ENCODE assay signal across 8 cellular contexts in the genomic region with DNA sequence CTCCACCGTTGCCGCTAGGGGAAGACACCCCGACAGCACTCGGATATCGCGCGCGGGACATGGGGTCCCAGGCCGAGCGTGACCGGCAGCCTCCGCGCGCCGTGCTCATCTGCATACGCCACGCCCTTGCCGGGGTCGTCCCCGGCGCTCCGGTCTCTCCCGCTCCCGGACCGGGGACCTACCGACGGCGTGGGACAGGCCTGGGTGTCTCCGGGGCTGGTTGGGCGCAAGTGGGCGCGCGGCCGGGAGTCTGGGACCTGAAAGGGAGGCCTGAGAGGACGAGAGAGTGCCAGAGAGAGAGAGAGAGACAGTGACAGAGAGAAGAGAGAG. TPM values are rescaled to one million over a fixed set of nuclear protein-coding genes. Genes with fewer than 3 reads are reported as not detected.
DNase-seq lines count a peak whose midpoint lies in the region; ATAC-seq and TF ChIP-seq lines count a peak whose summit lies in the region.
"Not testable (repeated sequence)": the region's sequence is repeated elsewhere in the genome, so short reads cannot be mapped to it uniquely, and the experiment has no call there.

No MANE protein-coding gene starts in this region.

- not testable (repeated sequence) for TF ChIP-seq CTCF in PC-3 (conservative IDR thresholded peaks at IDR 0.05; ENCODE audit: low read depth, low read length)

- not testable (repeated sequence) for H3K79me2 ChIP-seq in PC-3 (ENCODE audit: low read length)

- H3F3A ChIP-seq in PC-3 (ENCODE audit: low read length, unreplicated experiment) = not testable (repeated sequence)

- not testable (repeated sequence) for H3K4me1 ChIP-seq in CD4-positive, CD25-positive, alpha-beta regulatory T cell (ENCODE audit: control insufficient read depth, insufficient read depth, low read length, poor library complexity, severe bottlenecking); PC-3 (ENCODE audit: insufficient read depth, low read length); naive thymus-derived CD4-positive, alpha-beta T cell (ENCODE audit: control insufficient read depth in 2 of 2, insufficient read depth in 2 of 2, low read length in 2 of 2)

- H2AFZ ChIP-seq in PC-3 (ENCODE audit: low read length) = not testable (repeated sequence)

- POLR2A ChIA-PET in PC-3 (lab: Charles Lee; ENCODE audit: unreplicated experiment); naive thymus-derived CD4-positive, alpha-beta T cell (lab: Charles Lee): not testable (repeated sequence)

- not testable (repeated sequence) for H3K36me3 Mint-ChIP-seq in CD4-positive, CD25-positive, alpha-beta regulatory T cell; central memory CD8-positive, alpha-beta T cell (ENCODE audit: insufficient read depth); naive thymus-derived CD4-positive, alpha-beta T cell

- not testable (repeated sequence) for H3K27me3 Mint-ChIP-seq in CD4-positive, CD25-positive, alpha-beta regulatory T cell; central memory CD8-positive, alpha-beta T cell; naive thymus-derived CD4-positive, alpha-beta T cell

- DNase-seq in CD4-positive, CD25-positive, alpha-beta regulatory T cell; PC-3; central memory CD8-positive, alpha-beta T cell (ENCODE audit: low spot score in 2 of 2); naive thymus-derived CD4-positive, alpha-beta T cell: not testable (repeated sequence)

- peaks cover 0 to 16% (median 2%) of the 10 kb centered on the region in 7 donors for H3K9me3 Mint-ChIP-seq in CD4-positive, CD25-positive, alpha-beta regulatory T cell
- H3K9me3 Mint-ChIP-seq in central memory CD8-positive, alpha-beta T cell = not testable (repeated sequence)
- peaks cover 0 to 32% (median 13%) of the 10 kb centered on the region in 11 donors for H3K9me3 Mint-ChIP-seq in naive thymus-derived CD4-positive, alpha-beta T cell

- not testable (repeated sequence) for H3K27ac Mint-ChIP-seq in CD4-positive, CD25-positive, alpha-beta regulatory T cell; central memory CD8-positive, alpha-beta T cell (ENCODE audit: low read depth); naive thymus-derived CD4-positive, alpha-beta T cell

- H4K20me1 ChIP-seq in PC-3 (ENCODE audit: low read length) = not testable (repeated sequence)

- H3K9me2 ChIP-seq in PC-3 (replicated peaks; ENCODE audit: low read length) = not testable (repeated sequence)

- not testable (repeated sequence) for BruUV-seq in PC-3 (replicated peaks; lab: Mats Ljungman, UMichigan)

- not testable (repeated sequence) for H3K9me3 ChIP-seq in CD4-positive, CD25-positive, alpha-beta regulatory T cell (ENCODE audit: control insufficient read depth in 2 of 2, low read length in 2 of 2); PC-3 (ENCODE audit: low read length)
- H3K9me3 ChIP-seq in naive thymus-derived CD4-positive, alpha-beta T cell (ENCODE audit: control insufficient read depth in 2 of 3, low read length in 3 of 3) = peaks cover 0 to 16% (median 0%) of the 10 kb centered on the region in 3 experiments

- intact Hi-C loops in PC-3 (cut with micrococcal nuclease); naive thymus-derived CD4-positive, alpha-beta T cell (cut with micrococcal nuclease): not testable (repeated sequence)

- H3K4me2 ChIP-seq in PC-3 (ENCODE audit: low read length) = not testable (repeated sequence)

- H3K9ac ChIP-seq in PC-3 (ENCODE audit: low read length) = not testable (repeated sequence)

- H3K4me3 Mint-ChIP-seq in CD4-positive, CD25-positive, alpha-beta regulatory T cell; central memory CD8-positive, alpha-beta T cell; naive thymus-derived CD4-positive, alpha-beta T cell: not testable (repeated sequence)

- H3K4me1 Mint-ChIP-seq in CD4-positive, CD25-positive, alpha-beta regulatory T cell = peaks cover 6 to 15% (median 11%) of the 10 kb centered on the region in 4 donors
- H3K4me1 Mint-ChIP-seq in central memory CD8-positive, alpha-beta T cell = not testable (repeated sequence)
- H3K4me1 Mint-ChIP-seq in naive thymus-derived CD4-positive, alpha-beta T cell = peaks cover 1 to 16% (median 15%) of the 10 kb centered on the region in 7 donors

- not testable (repeated sequence) for H3K27ac ChIP-seq in CD4-positive, CD25-positive, alpha-beta regulatory T cell (ENCODE audit: insufficient read depth, low read length, poor library complexity, severe bottlenecking); PC-3 (ENCODE audit: low read length); naive thymus-derived CD4-positive, alpha-beta T cell (ENCODE audit: low read depth, low read length)

- H3K36me3 ChIP-seq in CD4-positive, CD25-positive, alpha-beta regulatory T cell (ENCODE audit: control insufficient read depth, insufficient read depth, low read length); PC-3 (ENCODE audit: low read depth, low read length); naive thymus-derived CD4-positive, alpha-beta T cell (ENCODE audit: control insufficient read depth in 2 of 3, insufficient read depth in 3 of 3, low read length in 3 of 3): not testable (repeated sequence)

- H3K27me3 ChIP-seq in CD4-positive, CD25-positive, alpha-beta regulatory T cell (ENCODE audit: control insufficient read depth, insufficient read depth, low read length); PC-3 (ENCODE audit: low read length); naive thymus-derived CD4-positive, alpha-beta T cell (ENCODE audit: control insufficient read depth in 2 of 2, insufficient read depth in 2 of 2, low read length in 2 of 2): not testable (repeated sequence)

- not testable (repeated sequence) for H3K4me3 ChIP-seq in CD4-positive, CD25-positive, alpha-beta regulatory T cell (ENCODE audit: low read depth, low read length); PC-3 (ENCODE audit: low read length); naive thymus-derived CD4-positive, alpha-beta T cell (ENCODE audit: low read length)

- CTCF ChIA-PET in PC-3 (lab: Charles Lee); naive thymus-derived CD4-positive, alpha-beta T cell (lab: Charles Lee): not testable (repeated sequence)

- ATAC-seq in CD4-positive, CD25-positive, alpha-beta regulatory T cell (ENCODE audit: low read depth in 2 of 2) = peak; percentile 66 to 67
- ATAC-seq in GM19023 (IDR thresholded peaks at IDR 0.05; ENCODE audit: unreplicated experiment) = peak; percentile 51
- ATAC-seq in GM21447 (IDR thresholded peaks at IDR 0.05; ENCODE audit: unreplicated experiment) = peak; percentile 54
- ATAC-seq in HG02798 (IDR thresholded peaks at IDR 0.05; ENCODE audit: poor library complexity, unreplicated experiment) = peak; percentile 49
- ATAC-seq in HG03139 (IDR thresholded peaks at IDR 0.05; ENCODE audit: unreplicated experiment) = peak; percentile 45
- peak; percentile 58 for ATAC-seq in PC-3
- ATAC-seq in central memory CD8-positive, alpha-beta T cell (replicated peaks; ENCODE audit: extremely low read depth, poor library complexity, severe bottlenecking) = peak; percentile 59
- peak; percentile 77 for ATAC-seq in naive thymus-derived CD4-positive, alpha-beta T cell

RNA-seq across cellular contexts. Expression of a gene that starts 17.0 kb away (rescaled TPM):
- total RNA-seq in CD4-positive, CD25-positive, alpha-beta regulatory T cell = 86.0 TPM
- polyA plus RNA-seq in CD4-positive, CD25-positive, alpha-beta regulatory T cell = 100 to 1,000 TPM; 122 to 171 (median 141) TPM
- 38.2 and 49.5 TPM in 2 replicates for total RNA-seq in PC-3 (2014; rRNA removed)
- total RNA-seq in naive thymus-derived CD4-positive, alpha-beta T cell = 10 to 100 TPM; 34.8 to 84.3 (median 60.9) TPM
- polyA plus RNA-seq in naive thymus-derived CD4-positive, alpha-beta T cell = 100 to 1,000 TPM; 103 to 125 TPM
